13 cellular contexts compared by ENCODE assay signal in the genomic region with DNA sequence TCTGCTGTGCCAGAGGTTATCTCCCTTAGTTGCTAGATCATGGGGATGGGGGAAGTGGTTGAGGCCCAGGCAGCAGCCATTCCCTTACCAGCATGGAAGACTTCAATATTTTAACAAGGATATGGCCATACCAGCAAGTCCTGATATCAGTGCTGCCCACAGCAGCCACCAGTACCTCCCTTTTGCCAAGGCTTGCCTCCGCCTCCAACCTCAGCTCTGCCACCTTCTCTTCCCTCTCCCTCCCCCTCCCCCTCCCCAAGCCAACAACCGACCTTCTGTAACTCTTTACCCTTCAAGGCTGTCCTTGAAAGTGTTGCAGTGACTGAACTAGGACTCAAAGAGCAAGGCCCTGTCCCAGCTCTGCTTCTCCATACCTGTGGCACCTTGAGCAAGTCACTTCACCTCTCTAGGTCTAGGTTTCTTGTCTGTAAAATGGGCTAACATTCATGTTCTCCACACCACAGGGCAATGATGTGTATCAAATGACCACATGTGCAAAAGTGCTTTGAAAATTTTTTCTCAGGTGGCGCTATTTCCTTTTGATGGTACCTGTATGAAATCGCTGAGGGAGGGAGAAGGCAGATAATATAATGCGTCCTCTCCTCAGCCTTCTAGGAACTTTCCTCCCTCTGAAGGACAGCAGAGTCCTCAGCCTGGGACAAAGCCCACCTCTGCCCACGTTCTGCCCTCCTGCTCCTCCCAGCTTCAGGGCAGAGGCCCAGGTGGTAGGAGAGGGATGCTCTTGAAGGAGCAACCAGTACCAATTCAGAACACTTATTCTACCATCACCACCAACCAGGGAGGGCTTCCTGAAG. TPM values are rescaled to one million over a fixed set of nuclear protein-coding genes. Genes with fewer than 3 reads are reported as not detected.
A peak's percentile ranks its signal among the peaks of the same experiment; 100 is the strongest.
DNase-seq lines count a peak whose midpoint lies in the region; ATAC-seq, FAIRE-seq and TF ChIP-seq lines count a peak whose summit lies in the region.
"Had no signal": no experiment of that assay in that cellular context is flagged by ENCODE, and none has a peak within 500 bp of the region (broad histone marks: within the 10 kb centered on the region; RNA-seq: fewer than 3 reads in every experiment).

No MANE protein-coding gene starts in this region.

- ATAC-seq in activated CD8-positive, alpha-beta T cell treated with anti-CD3 and anti-CD28 coated beads for 36 hours = no peak
- ATAC-seq in HepG2 = no peak
- no peak for ATAC-seq in GM21447 (IDR thresholded peaks at IDR 0.05; ENCODE audit: unreplicated experiment)
- ATAC-seq in GM19395 (IDR thresholded peaks at IDR 0.05; ENCODE audit: unreplicated experiment) = no peak

- TF ChIP-seq POLR2A in HepG2 (IDR thresholded peaks at IDR 0.05; ENCODE audit: insufficient read depth in 1 of 2, low read depth in 2 of 2, low read length in 2 of 2) = peak in 1 of 2 experiments; percentile 22; a peak in 1 of 4 replicates
- no peak for TF ChIP-seq POLR2A in tibial nerve (IDR thresholded peaks at IDR 0.05)

- intact Hi-C loops in activated naive CD4-positive, alpha-beta T cell treated with anti-CD3 and anti-CD28 coated beads for 36 hours (cut with micrococcal nuclease) = no loop called here
- intact Hi-C loops in activated CD8-positive, alpha-beta T cell treated with anti-CD3 and anti-CD28 coated beads for 36 hours (cut with micrococcal nuclease) = no loop called here
- intact Hi-C loops in HepG2 (cut with micrococcal nuclease; ENCODE audit: unreplicated experiment) = no loop called here

- H3K9me3 ChIP-seq in HepG2 (ENCODE audit: low read length) (no peaks in the 10 kb centered on the region), tibial nerve (no peaks in the 10 kb centered on the region)

- H3K9ac ChIP-seq in HepG2 (ENCODE audit: insufficient read depth, low read depth, low read length) = no peak overlapping the region
- H3K9ac ChIP-seq: KMS-11 had no signal

- TF ChIP-seq EP300 in HepG2 (IDR thresholded peaks at IDR 0.05; ENCODE audit: low read depth in 2 of 2, low read length in 2 of 2) (no peak), HepG2 (CRISPR knock-in tag; IDR thresholded peaks at IDR 0.05; ENCODE audit: borderline replicate concordance) (no peak), tibial nerve (IDR thresholded peaks at IDR 0.05) (no peak)

- H4K20me1 ChIP-seq in HepG2 (ENCODE audit: insufficient read depth, low read length) = no peaks in the 10 kb centered on the region

- H3K4me2 ChIP-seq in HepG2 (ENCODE audit: low read depth, low read length) = no peak overlapping the region
- H3K4me2 ChIP-seq: KMS-11 had no signal

- H3K79me2 ChIP-seq in HepG2 (ENCODE audit: insufficient read depth, low read length) = no peaks in the 10 kb centered on the region

- H3K36me3 ChIP-seq in HepG2 (replicated peaks in 1 of 2; ENCODE audit: control insufficient read depth in 1 of 2, insufficient read depth in 2 of 2, low read length in 2 of 2) = peaks cover 8 to 19% of the 10 kb centered on the region in 2 experiments; a peak in 4 of 5 replicates
- peaks cover 5 to 30% (median 18%) of the 10 kb centered on the region in 3 donors for H3K36me3 ChIP-seq in tibial nerve

- H3K4me1 Mint-ChIP-seq in activated naive CD4-positive, alpha-beta T cell treated with anti-CD3 and anti-CD28 coated beads, Interleukin-2, amount 50 U/mL, for 24 hours = peaks cover 48% of the 10 kb centered on the region
- peaks cover 36% of the 10 kb centered on the region for H3K4me1 Mint-ChIP-seq in activated naive CD4-positive, alpha-beta T cell treated with anti-CD3 and anti-CD28 coated beads for 36 hours (ENCODE audit: low read depth)
- H3K4me1 Mint-ChIP-seq in activated CD8-positive, alpha-beta T cell treated with anti-CD3 and anti-CD28 coated beads for 36 hours (ENCODE audit: low read depth) = peaks cover 46% of the 10 kb centered on the region

- H3K4me3 ChIP-seq in HepG2 (replicated peaks in 1 of 3; ENCODE audit: insufficient read depth in 1 of 3, low read depth in 2 of 3, low read length in 3 of 3) = no peak overlapping the region
- H3K4me3 ChIP-seq in tibial nerve = no peak overlapping the region

- no peak for TF ChIP-seq CTCF in activated CD8-positive, alpha-beta T cell treated with anti-CD3 and anti-CD28 coated beads for 36 hours (IDR thresholded peaks at IDR 0.05)
- TF ChIP-seq CTCF in HepG2 (CRISPR knock-in tag; IDR thresholded peaks at IDR 0.05) (no peak), tibial nerve (IDR thresholded peaks at IDR 0.05) (no peak)

- H3K4me1 ChIP-seq in HepG2 (ENCODE audit: insufficient read depth, low read length) (peaks cover 46% of the 10 kb centered on the region), tibial nerve (peaks cover 0 to 85% (median 44%) of the 10 kb centered on the region in 4 donors)

- H3K27ac Mint-ChIP-seq in activated naive CD4-positive, alpha-beta T cell treated with anti-CD3 and anti-CD28 coated beads, Interleukin-2, amount 50 U/mL, for 24 hours = peak overlapping the region; percentile 85
- no peak overlapping the region for H3K27ac Mint-ChIP-seq in activated naive CD4-positive, alpha-beta T cell treated with anti-CD3 and anti-CD28 coated beads for 36 hours
- peak overlapping the region; percentile 60 for H3K27ac Mint-ChIP-seq in activated CD8-positive, alpha-beta T cell treated with anti-CD3 and anti-CD28 coated beads for 36 hours
- H3K27ac Mint-ChIP-seq: activated T-helper 2 cell treated with anti-CD3 and anti-CD28 coated beads, Interferon-gamma antibody, Interleukin-2, Interleukin-4, amounts not matched to agents 10 μg/mL and 5 μg/mL and 100 μg/mL, durations not matched to agents 14 hours and 24 hours and 36 hours had no signal

- FAIRE-seq in HepG2 (lab: Jason Lieb, UNC) = no peak
- FAIRE-seq: keratinocyte had no signal

- no peak for DNase-seq in activated naive CD4-positive, alpha-beta T cell treated with anti-CD3 and anti-CD28 coated beads for 36 hours
- DNase-seq in activated CD8-positive, alpha-beta T cell treated with anti-CD3 and anti-CD28 coated beads for 36 hours = no peak
- DNase-seq in HepG2 (ENCODE audit: low spot score) = no peak
- no peak for DNase-seq in tibial nerve (ENCODE audit: low spot score in 2 of 2)
- no peak for DNase-seq in effector CD4-positive, alpha-beta T cell
- DNase-seq: NCI-H524 had no signal

- TF ChIP-seq RAD21 in HepG2 (CRISPR knock-in tag; IDR thresholded peaks at IDR 0.05) = no peak

- H3K4me3 Mint-ChIP-seq in activated naive CD4-positive, alpha-beta T cell treated with anti-CD3 and anti-CD28 coated beads, Interleukin-2, amount 50 U/mL, for 24 hours = peak overlapping the region; percentile 51
- H3K4me3 Mint-ChIP-seq in activated naive CD4-positive, alpha-beta T cell treated with anti-CD3 and anti-CD28 coated beads for 36 hours = no peak overlapping the region
- no peak overlapping the region for H3K4me3 Mint-ChIP-seq in activated CD8-positive, alpha-beta T cell treated with anti-CD3 and anti-CD28 coated beads for 36 hours

- in situ Hi-C loops in HepG2 (cut with HindIII; ENCODE audit: extremely low pct_ligation_motif_present, low pct_unique_long_range_greater_than_20kb) = no loop called here

- no peaks in the 10 kb centered on the region for H3K9me3 Mint-ChIP-seq in activated naive CD4-positive, alpha-beta T cell treated with anti-CD3 and anti-CD28 coated beads, Interleukin-2, amount 50 U/mL, for 24 hours
- no peaks in the 10 kb centered on the region for H3K9me3 Mint-ChIP-seq in activated naive CD4-positive, alpha-beta T cell treated with anti-CD3 and anti-CD28 coated beads for 36 hours
- H3K9me3 Mint-ChIP-seq in activated CD8-positive, alpha-beta T cell treated with anti-CD3 and anti-CD28 coated beads for 36 hours = no peaks in the 10 kb centered on the region
- H3K9me3 Mint-ChIP-seq: activated T-helper 2 cell treated with anti-CD3 and anti-CD28 coated beads, Interferon-gamma antibody, Interleukin-2, Interleukin-4, amounts not matched to agents 10 μg/mL and 5 μg/mL and 100 μg/mL, durations not matched to agents 14 hours and 24 hours and 36 hours had no signal

- H3K27ac ChIP-seq in HepG2 (ENCODE audit: extremely low read length, insufficient read depth, low read length) = no peak overlapping the region
- peak overlapping the region; percentile 10 to 99 (median 84) for H3K27ac ChIP-seq in tibial nerve
- H3K27ac ChIP-seq: KMS-11 had no signal

- 78% methylated on average over 6 of the region's 6 CpGs for WGBS in HepG2 (ENCODE audit: low lambda C conversion rate)
- 78 to 82% methylated on average over 6 of the region's 6 CpGs for WGBS in tibial nerve, 2 donors

- H2AFZ ChIP-seq in HepG2 (ENCODE audit: low read length) = no peak overlapping the region

- POLR2A ChIA-PET in activated CD8-positive, alpha-beta T cell treated with anti-CD3 and anti-CD28 coated beads for 36 hours (lab: Charles Lee) = interaction anchor here (0.6 to 1.6 kb wide), 6 partner anchors 9 to 207 kb away, joined by 3 to 5 read pairs (median 3); a partner anchor contains a TSS
- POLR2A ChIA-PET in HepG2 (lab: Yijun Ruan, JAX) = interaction anchor here (1.5 to 4.2 kb wide), 3 partner anchors 11 to 38 kb away, joined by 7 to 82 read pairs (median 7); no protein-coding TSS in a partner anchor

- BruUV-seq in HepG2 (replicated peaks; lab: Mats Ljungman, UMichigan) = no TSS peak

- H3K36me3 Mint-ChIP-seq in activated naive CD4-positive, alpha-beta T cell treated with anti-CD3 and anti-CD28 coated beads, Interleukin-2, amount 50 U/mL, for 24 hours = no peaks in the 10 kb centered on the region
- peaks cover 12% of the 10 kb centered on the region for H3K36me3 Mint-ChIP-seq in activated naive CD4-positive, alpha-beta T cell treated with anti-CD3 and anti-CD28 coated beads for 36 hours (ENCODE audit: low read depth)
- H3K36me3 Mint-ChIP-seq in activated CD8-positive, alpha-beta T cell treated with anti-CD3 and anti-CD28 coated beads for 36 hours (ENCODE audit: low read depth) = peaks cover 9% of the 10 kb centered on the region

- CTCF ChIA-PET in activated naive CD4-positive, alpha-beta T cell treated with anti-CD3 and anti-CD28 coated beads for 36 hours (lab: Charles Lee) = interaction anchor here (0.8 to 2.9 kb wide), 4 partner anchors 11 to 42 kb away, joined by 3 to 19 read pairs (median 8); no protein-coding TSS in a partner anchor
- CTCF ChIA-PET in activated CD8-positive, alpha-beta T cell treated with anti-CD3 and anti-CD28 coated beads for 36 hours (lab: Charles Lee) = interaction anchor here (1.1 to 2.3 kb wide), 4 partner anchors 10 to 140 kb away, joined by 3 to 13 read pairs (median 10); no protein-coding TSS in a partner anchor
- CTCF ChIA-PET in HepG2 (lab: Yijun Ruan, JAX; ENCODE audit: low intra/inter-chr PET ratio, low total read pairs) = no interaction called here

- no peaks in the 10 kb centered on the region for H3K27me3 Mint-ChIP-seq in activated naive CD4-positive, alpha-beta T cell treated with anti-CD3 and anti-CD28 coated beads, Interleukin-2, amount 50 U/mL, for 24 hours
- no peaks in the 10 kb centered on the region for H3K27me3 Mint-ChIP-seq in activated naive CD4-positive, alpha-beta T cell treated with anti-CD3 and anti-CD28 coated beads for 36 hours (ENCODE audit: low read depth)
- no peaks in the 10 kb centered on the region for H3K27me3 Mint-ChIP-seq in activated CD8-positive, alpha-beta T cell treated with anti-CD3 and anti-CD28 coated beads for 36 hours

- H3K27me3 ChIP-seq in HepG2 (ENCODE audit: control insufficient read depth in 1 of 2, insufficient read depth in 2 of 2, low read length in 2 of 2) (no peaks in the 10 kb centered on the region), tibial nerve (no peaks in the 10 kb centered on the region)

RNA-seq across cellular contexts. Expression of a gene that starts 14.7 kb away (rescaled TPM):
- total RNA-seq in activated naive CD4-positive, alpha-beta T cell treated with anti-CD3 and anti-CD28 coated beads for 36 hours = not detected
- total RNA-seq in activated CD8-positive, alpha-beta T cell treated with anti-CD3 and anti-CD28 coated beads for 36 hours = not detected
- 13.1 and 18.9 TPM in 2 replicates for total RNA-seq in HepG2 (2016; rRNA removed; fragmentation: Illumina TruSeq; extraction: Trizol)
- 11.1 and 14.7 TPM in 2 replicates for total RNA-seq in HepG2 (2016; cell fraction: cytosol; rRNA removed; fragmentation: Illumina TruSeq; extraction: Trizol; ENCODE audit: low read depth)
- total RNA-seq in HepG2 (2016; cell fraction: insoluble cytoplasmic fraction; rRNA removed; fragmentation: Illumina TruSeq; extraction: Trizol) = 15.0 and 16.9 TPM in 2 replicates
- 23.7 TPM in 2 replicates for total RNA-seq in HepG2 (2016; cell fraction: membrane; rRNA removed; fragmentation: Illumina TruSeq; extraction: Trizol)
- total RNA-seq in HepG2 (2016; cell fraction: nucleus; rRNA removed; fragmentation: Illumina TruSeq; extraction: Trizol) = 15.6 and 19.7 TPM in 2 replicates
- 17.0 and 26.8 TPM in 2 replicates for polyA plus RNA-seq in HepG2 (2011; rRNA removed)
- 12.8 and 29.8 TPM in 2 replicates for polyA plus RNA-seq in HepG2 (2011; cell fraction: cytosol; rRNA removed)
- polyA plus RNA-seq in HepG2 (2011; cell fraction: nucleus; rRNA removed) = 20.1 and 50.9 TPM in 2 replicates
- polyA plus RNA-seq in HepG2 (2012) = 16.4 and 22.2 TPM in 2 replicates
- polyA plus RNA-seq in HepG2 (2016; cell fraction: cytosol; fragmentation: Illumina TruSeq; extraction: Trizol; ENCODE audit: low read depth) = 16.0 and 16.1 TPM in 2 replicates
- polyA plus RNA-seq in HepG2 (2016; cell fraction: insoluble cytoplasmic fraction; fragmentation: Illumina TruSeq; extraction: Trizol; ENCODE audit: low read depth) = 15.2 and 21.6 TPM in 2 replicates
- polyA plus RNA-seq in HepG2 (2016; cell fraction: membrane; fragmentation: Illumina TruSeq; extraction: Trizol; ENCODE audit: low read depth) = 20.3 and 26.3 TPM in 2 replicates
- 28.0 and 30.9 TPM in 2 replicates for polyA plus RNA-seq in HepG2 (2016; cell fraction: nucleus; fragmentation: Illumina TruSeq; extraction: Trizol; ENCODE audit: insufficient read depth, low read depth)
- polyA minus RNA-seq in HepG2 (2011; rRNA and poly(A)+ RNA removed; ENCODE audit: low replicate concordance) = 0.70 and 23.3 TPM in 2 replicates
- 8.8 and 12.8 TPM in 2 replicates for polyA minus RNA-seq in HepG2 (2011; cell fraction: cytosol; rRNA and poly(A)+ RNA removed)
- polyA minus RNA-seq in HepG2 (2011; cell fraction: nucleus; rRNA and poly(A)+ RNA removed) = 13.3 and 16.5 TPM in 2 replicates
- total RNA-seq in tibial nerve = 10 to 100 TPM in 1 of 4 donors, 1 to 10 TPM in 2, not detected in 1; 2.9 to 15.3 (median 7.6) TPM
- total RNA-seq: activated T-helper 2 cell treated with anti-CD3 and anti-CD28 coated beads, Interferon-gamma antibody, Interleukin-2, Interleukin-4, amounts not matched to agents 10 μg/mL and 5 μg/mL and 100 μg/mL, durations not matched to agents 14 hours and 24 hours and 36 hours; T-helper 2 cell treated with Interferon-gamma antibody and Interleukin-4, amounts not matched to agents 100 ng/mL and 5 ng/mL, for 36 hours had no signal

RNA-seq across cellular contexts. Expression of a gene that starts 16.7 kb away (rescaled TPM):
- total RNA-seq in activated naive CD4-positive, alpha-beta T cell treated with anti-CD3 and anti-CD28 coated beads for 36 hours = 10 to 100 TPM; 38.1 to 41.3 TPM
- total RNA-seq in activated CD8-positive, alpha-beta T cell treated with anti-CD3 and anti-CD28 coated beads for 36 hours = 10 to 100 TPM; 40.6 TPM
- total RNA-seq in HepG2 (2016; rRNA removed; fragmentation: Illumina TruSeq; extraction: Trizol) (21.9 and 41.5 TPM in 2 replicates), tibial nerve (100 to 1,000 TPM; 196 to 437 (median 306) TPM)
- total RNA-seq in HepG2 (2016; cell fraction: cytosol; rRNA removed; fragmentation: Illumina TruSeq; extraction: Trizol; ENCODE audit: low read depth) = 16.3 and 18.0 TPM in 2 replicates
- total RNA-seq in HepG2 (2016; cell fraction: insoluble cytoplasmic fraction; rRNA removed; fragmentation: Illumina TruSeq; extraction: Trizol) = 28.8 and 36.5 TPM in 2 replicates
- 19.8 and 22.3 TPM in 2 replicates for total RNA-seq in HepG2 (2016; cell fraction: membrane; rRNA removed; fragmentation: Illumina TruSeq; extraction: Trizol)
- 36.8 and 40.7 TPM in 2 replicates for total RNA-seq in HepG2 (2016; cell fraction: nucleus; rRNA removed; fragmentation: Illumina TruSeq; extraction: Trizol)
- polyA plus RNA-seq in HepG2 (2011; rRNA removed) = 41.4 and 61.2 TPM in 2 replicates
- polyA plus RNA-seq in HepG2 (2011; cell fraction: cytosol; rRNA removed) = 53.0 and 53.4 TPM in 2 replicates
- polyA plus RNA-seq in HepG2 (2011; cell fraction: nucleus; rRNA removed) = 67.2 and 67.4 TPM in 2 replicates
- polyA plus RNA-seq in HepG2 (2012) = 40.9 and 56.2 TPM in 2 replicates
- polyA plus RNA-seq in HepG2 (2016; cell fraction: cytosol; fragmentation: Illumina TruSeq; extraction: Trizol; ENCODE audit: low read depth) = 5.2 and 6.8 TPM in 2 replicates
- 31.8 and 38.4 TPM in 2 replicates for polyA plus RNA-seq in HepG2 (2016; cell fraction: insoluble cytoplasmic fraction; fragmentation: Illumina TruSeq; extraction: Trizol; ENCODE audit: low read depth)
- 14.3 and 15.5 TPM in 2 replicates for polyA plus RNA-seq in HepG2 (2016; cell fraction: membrane; fragmentation: Illumina TruSeq; extraction: Trizol; ENCODE audit: low read depth)
- 75.7 and 99.5 TPM in 2 replicates for polyA plus RNA-seq in HepG2 (2016; cell fraction: nucleus; fragmentation: Illumina TruSeq; extraction: Trizol; ENCODE audit: insufficient read depth, low read depth)
- polyA minus RNA-seq in HepG2 (2011; rRNA and poly(A)+ RNA removed; ENCODE audit: low replicate concordance) = 88.8 and 131 TPM in 2 replicates
- 52.9 and 68.3 TPM in 2 replicates for polyA minus RNA-seq in HepG2 (2011; cell fraction: cytosol; rRNA and poly(A)+ RNA removed)
- polyA minus RNA-seq in HepG2 (2011; cell fraction: nucleus; rRNA and poly(A)+ RNA removed) = 54.3 and 80.4 TPM in 2 replicates

RNA-seq across cellular contexts. Expression of a gene that starts 50.2 kb away (rescaled TPM):
- under 1 TPM; 0.20 to 0.67 TPM for total RNA-seq in activated naive CD4-positive, alpha-beta T cell treated with anti-CD3 and anti-CD28 coated beads for 36 hours
- 1 to 10 TPM; 2.3 to 3.8 TPM for total RNA-seq in activated CD8-positive, alpha-beta T cell treated with anti-CD3 and anti-CD28 coated beads for 36 hours
- 0.63 and 1.5 TPM in 2 replicates for total RNA-seq in HepG2 (2016; rRNA removed; fragmentation: Illumina TruSeq; extraction: Trizol)
- 0.71 and 1.2 TPM in 2 replicates for total RNA-seq in HepG2 (2016; cell fraction: cytosol; rRNA removed; fragmentation: Illumina TruSeq; extraction: Trizol; ENCODE audit: low read depth)
- total RNA-seq in HepG2 (2016; cell fraction: insoluble cytoplasmic fraction; rRNA removed; fragmentation: Illumina TruSeq; extraction: Trizol) = 0.71 and 1.6 TPM in 2 replicates
- total RNA-seq in HepG2 (2016; cell fraction: membrane; rRNA removed; fragmentation: Illumina TruSeq; extraction: Trizol) = 0.72 and 0.87 TPM in 2 replicates
- 1.8 and 5.0 TPM in 2 replicates for total RNA-seq in HepG2 (2016; cell fraction: nucleus; rRNA removed; fragmentation: Illumina TruSeq; extraction: Trizol)
- 14.6 and 32.8 TPM in 2 replicates for polyA plus RNA-seq in HepG2 (2011; rRNA removed)
- 6.1 and 12.5 TPM in 2 replicates for polyA plus RNA-seq in HepG2 (2011; cell fraction: cytosol; rRNA removed)
- polyA plus RNA-seq in HepG2 (2011; cell fraction: nucleus; rRNA removed) = 24.9 and 39.4 TPM in 2 replicates
- polyA plus RNA-seq in HepG2 (2012) = 17.5 and 19.3 TPM in 2 replicates
- 0.22 and 0.41 TPM in 2 replicates for polyA plus RNA-seq in HepG2 (2016; cell fraction: cytosol; fragmentation: Illumina TruSeq; extraction: Trizol; ENCODE audit: low read depth)
- polyA plus RNA-seq in HepG2 (2016; cell fraction: insoluble cytoplasmic fraction; fragmentation: Illumina TruSeq; extraction: Trizol; ENCODE audit: low read depth) = 1.0 and 1.6 TPM in 2 replicates
- 0.66 and 1.1 TPM in 2 replicates for polyA plus RNA-seq in HepG2 (2016; cell fraction: membrane; fragmentation: Illumina TruSeq; extraction: Trizol; ENCODE audit: low read depth)
- 4.0 and 5.1 TPM in 2 replicates for polyA plus RNA-seq in HepG2 (2016; cell fraction: nucleus; fragmentation: Illumina TruSeq; extraction: Trizol; ENCODE audit: insufficient read depth, low read depth)
- 9.5 and 30.0 TPM in 2 replicates for polyA minus RNA-seq in HepG2 (2011; rRNA and poly(A)+ RNA removed; ENCODE audit: low replicate concordance)
- polyA minus RNA-seq in HepG2 (2011; cell fraction: cytosol; rRNA and poly(A)+ RNA removed) = 5.9 and 14.3 TPM in 2 replicates
- polyA minus RNA-seq in HepG2 (2011; cell fraction: nucleus; rRNA and poly(A)+ RNA removed) = 10.9 and 24.2 TPM in 2 replicates
- total RNA-seq in tibial nerve = 10 to 100 TPM; 15.9 to 46.5 (median 18.8) TPM
- total RNA-seq: activated T-helper 2 cell treated with anti-CD3 and anti-CD28 coated beads, Interferon-gamma antibody, Interleukin-2, Interleukin-4, amounts not matched to agents 10 μg/mL and 5 μg/mL and 100 μg/mL, durations not matched to agents 14 hours and 24 hours and 36 hours had no signal

RNA-seq across cellular contexts. Expression of a gene that starts 58.8 kb away (rescaled TPM):
- total RNA-seq in activated naive CD4-positive, alpha-beta T cell treated with anti-CD3 and anti-CD28 coated beads for 36 hours = 1 to 10 TPM; 2.1 to 3.1 TPM
- 1 to 10 TPM; 1.5 to 1.6 TPM for total RNA-seq in activated CD8-positive, alpha-beta T cell treated with anti-CD3 and anti-CD28 coated beads for 36 hours
- total RNA-seq in HepG2 (2016; rRNA removed; fragmentation: Illumina TruSeq; extraction: Trizol) (12.1 and 34.8 TPM in 2 replicates), tibial nerve (100 to 1,000 TPM; 119 to 234 (median 151) TPM)
- 24.4 and 24.5 TPM in 2 replicates for total RNA-seq in HepG2 (2016; cell fraction: cytosol; rRNA removed; fragmentation: Illumina TruSeq; extraction: Trizol; ENCODE audit: low read depth)
- 11.6 and 40.0 TPM in 2 replicates for total RNA-seq in HepG2 (2016; cell fraction: insoluble cytoplasmic fraction; rRNA removed; fragmentation: Illumina TruSeq; extraction: Trizol)
- total RNA-seq in HepG2 (2016; cell fraction: membrane; rRNA removed; fragmentation: Illumina TruSeq; extraction: Trizol) = 34.7 and 35.3 TPM in 2 replicates
- total RNA-seq in HepG2 (2016; cell fraction: nucleus; rRNA removed; fragmentation: Illumina TruSeq; extraction: Trizol) = 39.7 and 43.6 TPM in 2 replicates
- polyA plus RNA-seq in HepG2 (2011; rRNA removed) = 31.4 and 39.0 TPM in 2 replicates
- polyA plus RNA-seq in HepG2 (2011; cell fraction: cytosol; rRNA removed) = 23.7 and 29.3 TPM in 2 replicates
- 82.9 and 92.1 TPM in 2 replicates for polyA plus RNA-seq in HepG2 (2011; cell fraction: nucleus; rRNA removed)
- polyA plus RNA-seq in HepG2 (2012) = 25.8 and 37.8 TPM in 2 replicates
- polyA plus RNA-seq in HepG2 (2016; cell fraction: cytosol; fragmentation: Illumina TruSeq; extraction: Trizol; ENCODE audit: low read depth) = 19.3 and 21.0 TPM in 2 replicates
- polyA plus RNA-seq in HepG2 (2016; cell fraction: insoluble cytoplasmic fraction; fragmentation: Illumina TruSeq; extraction: Trizol; ENCODE audit: low read depth) = 16.0 and 16.4 TPM in 2 replicates
- 27.4 and 28.3 TPM in 2 replicates for polyA plus RNA-seq in HepG2 (2016; cell fraction: membrane; fragmentation: Illumina TruSeq; extraction: Trizol; ENCODE audit: low read depth)
- 117 and 123 TPM in 2 replicates for polyA plus RNA-seq in HepG2 (2016; cell fraction: nucleus; fragmentation: Illumina TruSeq; extraction: Trizol; ENCODE audit: insufficient read depth, low read depth)
- polyA minus RNA-seq in HepG2 (2011; rRNA and poly(A)+ RNA removed; ENCODE audit: low replicate concordance) = 16.2 and 29.7 TPM in 2 replicates
- 11.5 and 14.0 TPM in 2 replicates for polyA minus RNA-seq in HepG2 (2011; cell fraction: cytosol; rRNA and poly(A)+ RNA removed)
- 22.4 and 34.2 TPM in 2 replicates for polyA minus RNA-seq in HepG2 (2011; cell fraction: nucleus; rRNA and poly(A)+ RNA removed)
